8 cellular contexts compared by ENCODE assay signal in genomic region chr1:219660666-219661463, GRCh38. TPM values are rescaled to one million over a fixed set of nuclear protein-coding genes. Genes with fewer than 3 reads are reported as not detected.
DNase-seq lines count a peak whose midpoint lies in the region; ATAC-seq and TF ChIP-seq lines count a peak whose summit lies in the region.

No MANE protein-coding gene starts in this region.

- no peaks in the 10 kb centered on the region for H3K4me1 Mint-ChIP-seq in HFFc6 (ENCODE audit: low read depth)
- H3K4me1 Mint-ChIP-seq in activated CD8-positive, alpha-beta T cell treated with anti-CD3 and anti-CD28 coated beads, Interleukin-2, amount 10 ng/mL, durations not matched to agents 7 days and 5 days (ENCODE audit: low read depth) = peaks cover 4% of the 10 kb centered on the region

- H3K27me3 Mint-ChIP-seq in HFFc6 (ENCODE audit: insufficient read depth) = no peaks in the 10 kb centered on the region
- H3K27me3 Mint-ChIP-seq in activated CD8-positive, alpha-beta T cell treated with anti-CD3 and anti-CD28 coated beads, Interleukin-2, amount 10 ng/mL, durations not matched to agents 7 days and 5 days (ENCODE audit: low read depth) = peaks cover 6% of the 10 kb centered on the region

- H3K36me3 Mint-ChIP-seq in HFFc6 (ENCODE audit: low read depth) = no peaks in the 10 kb centered on the region
- H3K36me3 Mint-ChIP-seq in activated CD8-positive, alpha-beta T cell treated with anti-CD3 and anti-CD28 coated beads, Interleukin-2, amount 10 ng/mL, durations not matched to agents 7 days and 5 days (ENCODE audit: low read depth) = no peaks in the 10 kb centered on the region

- POLR2A ChIA-PET in activated CD8-positive, alpha-beta T cell treated with anti-CD3 and anti-CD28 coated beads, Interleukin-2, amount 10 ng/mL, durations not matched to agents 7 days and 5 days (lab: Charles Lee) = no interaction called here

- H3K9me3 Mint-ChIP-seq in HFFc6 = peaks cover 6% of the 10 kb centered on the region; the same call in 1 of the 2 replicates
- no peaks in the 10 kb centered on the region for H3K9me3 Mint-ChIP-seq in activated CD8-positive, alpha-beta T cell treated with anti-CD3 and anti-CD28 coated beads, Interleukin-2, amount 10 ng/mL, durations not matched to agents 7 days and 5 days (ENCODE audit: insufficient read depth)

- peak; percentile 44 for ATAC-seq in activated CD8-positive, alpha-beta T cell treated with anti-CD3 and anti-CD28 coated beads, Interleukin-2, amount 10 ng/mL, durations not matched to agents 7 days and 5 days

- peak; percentile 9 for DNase-seq in NK-92 treated with Interleukin-12 subunit alpha and Interleukin-12 subunit beta, amount 100 ng/mL, for 24 hours (lab: John Stamatoyannopoulos, UW)
- DNase-seq in NK-92 (lab: John Stamatoyannopoulos, UW; ENCODE audit: unreplicated experiment) (no peak), HFFc6 (peak; percentile 42), NCI-H1048 (lab: John Stamatoyannopoulos, UW) (peak; percentile 87), germinal center (ENCODE audit: low spot score) (peak; percentile 24), non-pigmented ciliary epithelial cell (ENCODE audit: low read depth) (peak; percentile 80)
- DNase-seq in activated CD8-positive, alpha-beta T cell treated with anti-CD3 and anti-CD28 coated beads, Interleukin-2, amount 10 ng/mL, durations not matched to agents 7 days and 5 days = peak; percentile 60
- no peak for DNase-seq in activated effector memory CD4-positive, alpha-beta T cell treated with Interleukin-2 at 50 U/mL for 16 hours

- TF ChIP-seq CTCF in HFFc6 (IDR thresholded peaks at IDR 0.05) = peak; percentile 71

- CTCF ChIA-PET in activated CD8-positive, alpha-beta T cell treated with anti-CD3 and anti-CD28 coated beads, Interleukin-2, amount 10 ng/mL, durations not matched to agents 7 days and 5 days (lab: Charles Lee) = interaction anchor here (0.6 to 1.4 kb wide), 9 partner anchors 9 to 472 kb away, joined by 3 to 5 read pairs (median 3); no protein-coding TSS in a partner anchor

- H3K4me3 Mint-ChIP-seq in HFFc6 = peak overlapping the region; percentile 53
- H3K4me3 Mint-ChIP-seq in activated CD8-positive, alpha-beta T cell treated with anti-CD3 and anti-CD28 coated beads, Interleukin-2, amount 10 ng/mL, durations not matched to agents 7 days and 5 days = no peak overlapping the region

- H3K27ac Mint-ChIP-seq in HFFc6 = no peak overlapping the region
- H3K27ac Mint-ChIP-seq in activated CD8-positive, alpha-beta T cell treated with anti-CD3 and anti-CD28 coated beads, Interleukin-2, amount 10 ng/mL, durations not matched to agents 7 days and 5 days = no peak overlapping the region

RNA-seq across cellular contexts. Expression of gene ZC3H11B, which starts 48.0 kb away (rescaled TPM):
- total RNA-seq in HFFc6 (2021; fragmentation: NEBNext Ultra II Directional; extraction: Animal tissue kit (Norgen Biotek cat#: 25700)) = under 1 TPM in 4 of 6 experiments, not detected in 2; 0.11 to 0.19 (median 0.14) TPM
- total RNA-seq in activated CD8-positive, alpha-beta T cell treated with anti-CD3 and anti-CD28 coated beads, Interleukin-2, amount 10 ng/mL, durations not matched to agents 7 days and 5 days = under 1 TPM; 0.37 to 0.66 TPM

Comparison
In these comparisons a context has a peak if more than half of its experiments do, and no peak if none do; other contexts are left out.
1. DNase-seq: peak in NK-92 treated with Interleukin-12 subunit alpha and Interleukin-12 subunit beta, amount 100 ng/mL, for 24 hours (single experiment), HFFc6 (single experiment), NCI-H1048 (single experiment), activated CD8-positive, alpha-beta T cell treated with anti-CD3 and anti-CD28 coated beads, Interleukin-2, amount 10 ng/mL, durations not matched to agents 7 days and 5 days (single experiment), germinal center (single experiment) and non-pigmented ciliary epithelial cell (single experiment); none in NK-92 (single experiment) and activated effector memory CD4-positive, alpha-beta T cell treated with Interleukin-2 at 50 U/mL for 16 hours (single experiment).